Comparison of ENCODE assay signal across 31 cellular contexts in the genomic region with DNA sequence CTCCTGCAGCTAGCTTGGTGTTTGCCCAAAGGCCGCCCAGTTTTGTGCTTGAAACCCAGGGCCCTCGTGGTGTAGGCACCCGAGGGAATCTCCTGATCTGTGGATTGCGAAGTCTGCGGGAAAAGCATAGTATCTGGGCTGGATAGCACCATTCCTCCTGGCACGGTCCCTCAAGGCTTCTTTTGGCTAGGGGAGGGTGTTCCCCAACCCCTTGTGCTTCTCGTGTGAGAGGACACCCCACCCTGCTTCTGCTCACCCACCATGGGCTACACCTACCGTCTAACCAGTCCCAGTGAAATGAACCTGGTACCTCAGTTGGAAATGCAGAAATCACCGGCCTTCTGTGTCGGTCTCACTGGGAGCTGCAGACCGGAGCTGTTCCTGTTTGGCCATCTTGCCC.
"Had no signal": no experiment of that assay in that cellular context is flagged by ENCODE, and none has a peak within 500 bp of the region (broad histone marks: within the 10 kb centered on the region; RNA-seq: fewer than 3 reads in every experiment).

No MANE protein-coding gene starts in this region.

- H3K4me1 ChIP-seq: esophagus squamous epithelium, gastroesophageal sphincter, heart right ventricle had no signal

- H3K4me3 Mint-ChIP-seq: activated B cell treated with CpG ODN at 0.5 μM for 24 hours; activated naive CD8-positive, alpha-beta T cell; activated T-cell treated with anti-CD3 and anti-CD28 coated beads, Interleukin-2, amount 50 U/mL, for 24 hours; activated T-cell treated with anti-CD3 and anti-CD28 coated beads, Interleukin-2, amount 50 U/mL, for 72 hours; central memory CD8-positive, alpha-beta T cell; T-helper 17 cell; T-helper 2 cell treated with Interferon-gamma antibody and Interleukin-4, amounts not matched to agents 5 μg/mL and 100 μg/mL, for 36 hours had no signal

- H3K4me3 ChIP-seq: cardiac muscle cell, esophagus squamous epithelium, gastroesophageal sphincter, heart right ventricle had no signal

- H3K4me1 Mint-ChIP-seq: activated B cell treated with CpG ODN at 0.5 μM for 24 hours; central memory CD8-positive, alpha-beta T cell; T-helper 17 cell had no signal

- DNase-seq: activated B cell treated with CpG ODN at 0.5 μM for 24 hours; activated CD4-positive, alpha-beta T cell treated with anti-CD3 and anti-CD28 coated beads for 48 hours; activated CD4-positive, alpha-beta T cell treated with anti-CD3 and anti-CD28 coated beads, Interleukin-2, amount 50 U/mL, for 1 hour; activated CD4-positive, alpha-beta T cell treated with anti-CD3 and anti-CD28 coated beads, Interleukin-2, amount 50 U/mL, for 48 hours; activated CD8-positive, alpha-beta memory T cell treated with anti-CD3 and anti-CD28 coated beads, Interleukin-2, amount 50 U/mL, for 48 hours; activated effector memory CD4-positive, alpha-beta T cell treated with Interleukin-2 at 50 U/mL for 16 hours; activated gamma-delta T cell treated with Interleukin-2 at 50 U/mL for 16 hours; activated naive CD4-positive, alpha-beta T cell treated with anti-CD3 and anti-CD28 coated beads, Interleukin-2, amount 50 U/mL, for 16 hours; activated naive CD4-positive, alpha-beta T cell treated with Interleukin-2 at 50 U/mL for 16 hours; activated T-cell treated with anti-CD3 and anti-CD28 coated beads for 4 hours; activated T-cell treated with anti-CD3 and anti-CD28 coated beads, Interleukin-2, amount 50 U/mL, for 24 hours; activated T-cell treated with anti-CD3 and anti-CD28 coated beads, Interleukin-2, amount 50 U/mL, for 72 hours; amniotic stem cell; anterior cingulate cortex; cortex of kidney; dermis blood vessel endothelial cell; effector CD4-positive, alpha-beta T cell; esophagus squamous epithelium; foreskin melanocyte; heart right ventricle; T-helper 1 cell; T-helper 17 cell; T1000 had no signal

- H3K27ac ChIP-seq: cardiac muscle cell, epithelial cell of prostate, esophagus squamous epithelium, gastroesophageal sphincter, heart right ventricle, WERI-Rb-1 had no signal

- H3K36me3 Mint-ChIP-seq: activated naive CD8-positive, alpha-beta T cell had no signal

- H3K27me3 ChIP-seq: cardiac muscle cell, esophagus squamous epithelium, gastroesophageal sphincter had no signal

- H3K9me3 ChIP-seq: esophagus squamous epithelium had no signal

- H3K27me3 Mint-ChIP-seq: activated B cell treated with CpG ODN at 0.5 μM for 24 hours; activated T-cell treated with anti-CD3 and anti-CD28 coated beads, Interleukin-2, amount 50 U/mL, for 24 hours; central memory CD8-positive, alpha-beta T cell; T-helper 17 cell had no signal

- ATAC-seq: activated CD4-positive, CD25-positive, alpha-beta regulatory T cell treated with anti-CD3 and anti-CD28 coated beads, Interleukin-2, amount 50 U/mL, for 24 hours; activated T-cell treated with anti-CD3 and anti-CD28 coated beads, Interleukin-2, amount 50 U/mL, for 72 hours; gastroesophageal sphincter; heart right ventricle; T-helper 17 cell had no signal

- H3K27ac Mint-ChIP-seq: activated B cell treated with CpG ODN at 0.5 μM for 24 hours; activated naive CD8-positive, alpha-beta T cell; activated T-cell treated with anti-CD3 and anti-CD28 coated beads, Interleukin-2, amount 50 U/mL, for 24 hours; activated T-cell treated with anti-CD3 and anti-CD28 coated beads, Interleukin-2, amount 50 U/mL, for 72 hours; T-helper 17 cell; T-helper 2 cell treated with Interferon-gamma antibody and Interleukin-4, amounts not matched to agents 5 μg/mL and 100 μg/mL, for 36 hours had no signal

- H3K36me3 ChIP-seq: cardiac muscle cell, esophagus squamous epithelium, gastroesophageal sphincter, heart right ventricle, WERI-Rb-1 had no signal
